In genomic region chr22:23657712-23658111, GRCh38 we compare ENCODE assay signal across 21 cellular contexts. TPM values are rescaled to one million over a fixed set of nuclear protein-coding genes. Genes with fewer than 3 reads are reported as not detected.
A peak's percentile ranks its signal among the peaks of the same experiment; 100 is the strongest.
DNase-seq lines count a peak whose midpoint lies in the region; ATAC-seq and TF ChIP-seq lines count a peak whose summit lies in the region.
"Had no signal": no experiment of that assay in that cellular context is flagged by ENCODE, and none has a peak within 500 bp of the region (broad histone marks: within the 10 kb centered on the region; RNA-seq: fewer than 3 reads in every experiment).

No MANE protein-coding gene starts in this region.

- DNase-seq in activated T-cell treated with anti-CD3 and anti-CD28 coated beads, Interleukin-2, amount 50 U/mL, for 72 hours = no peak
- DNase-seq in activated T-cell treated with anti-CD3 and anti-CD28 coated beads, Interleukin-2, amount 50 U/mL, for 48 hours = no peak
- peak; percentile 14 for DNase-seq in dermis blood vessel endothelial cell
- DNase-seq in nephron progenitor cell = no peak
- no peak for DNase-seq in NCI-H2081 treated with DMSO at 0.1 percent for 48 hours (lab: John Stamatoyannopoulos, UW)
- no peak for DNase-seq in DMS79 treated with DMSO at 0.1 percent for 48 hours (lab: John Stamatoyannopoulos, UW)
- no peak for DNase-seq in GM19238 (ENCODE audit: insufficient read length, low spot score)
- DNase-seq: DMS153, MM.1S, NCI-H2029, NCI-H526 treated with DMSO at 0.1 percent for 48 hours, PC-9, Right ventricle myocardium superior had no signal

- no peak overlapping the region for H3K4me3 Mint-ChIP-seq in activated T-cell treated with anti-CD3 and anti-CD28 coated beads, Interleukin-2, amount 50 U/mL, for 72 hours
- no peak overlapping the region for H3K4me3 Mint-ChIP-seq in nephron progenitor cell
- H3K4me3 Mint-ChIP-seq: B cell, IgD-negative memory B cell had no signal

- no peak for ATAC-seq in activated T-cell treated with anti-CD3 and anti-CD28 coated beads, Interleukin-2, amount 50 U/mL, for 72 hours (replicated peaks in 1 of 2)
- no peak for ATAC-seq in GM19467 (IDR thresholded peaks at IDR 0.05; ENCODE audit: unreplicated experiment)
- ATAC-seq: HCT116 had no signal

- TF ChIP-seq CTCF in nephron progenitor cell (IDR thresholded peaks at IDR 0.05) = no peak

- no peaks in the 10 kb centered on the region for H3K9me3 Mint-ChIP-seq in activated T-cell treated with anti-CD3 and anti-CD28 coated beads, Interleukin-2, amount 50 U/mL, for 72 hours
- peaks cover 13% of the 10 kb centered on the region for H3K9me3 Mint-ChIP-seq in nephron progenitor cell
- H3K9me3 Mint-ChIP-seq: IgD-negative memory B cell had no signal

- peaks cover 6 to 8% of the 10 kb centered on the region in 2 donors for H3K36me3 Mint-ChIP-seq in activated T-cell treated with anti-CD3 and anti-CD28 coated beads, Interleukin-2, amount 50 U/mL, for 72 hours (ENCODE audit: insufficient read depth in 2 of 2)
- peaks cover 56% of the 10 kb centered on the region for H3K36me3 Mint-ChIP-seq in nephron progenitor cell (ENCODE audit: low read depth)

- peak overlapping the region; percentile 73 for H3K27ac Mint-ChIP-seq in activated T-cell treated with anti-CD3 and anti-CD28 coated beads, Interleukin-2, amount 50 U/mL, for 72 hours
- H3K27ac Mint-ChIP-seq in nephron progenitor cell = peak overlapping the region; percentile 95
- H3K27ac Mint-ChIP-seq: B cell, IgD-negative memory B cell had no signal

- H3K27me3 Mint-ChIP-seq in activated T-cell treated with anti-CD3 and anti-CD28 coated beads, Interleukin-2, amount 50 U/mL, for 72 hours (ENCODE audit: low read depth) = no peaks in the 10 kb centered on the region
- no peaks in the 10 kb centered on the region for H3K27me3 Mint-ChIP-seq in nephron progenitor cell (ENCODE audit: low read depth, poor library complexity)
- H3K27me3 Mint-ChIP-seq: B cell, IgD-negative memory B cell had no signal

- H3K4me1 Mint-ChIP-seq in activated T-cell treated with anti-CD3 and anti-CD28 coated beads, Interleukin-2, amount 50 U/mL, for 72 hours (ENCODE audit: low read depth) = no peaks in the 10 kb centered on the region
- peaks cover 17% of the 10 kb centered on the region for H3K4me1 Mint-ChIP-seq in nephron progenitor cell
- H3K4me1 Mint-ChIP-seq: B cell had no signal

RNA-seq across cellular contexts. Expression of gene DRICH1, which starts 25.6 kb away (rescaled TPM):
- under 1 TPM in 1 of 2 donors, not detected in 1; 0.90 TPM for total RNA-seq in activated T-cell treated with anti-CD3 and anti-CD28 coated beads, Interleukin-2, amount 50 U/mL, for 72 hours
- 0.05 and 0.17 TPM in 2 replicates for total RNA-seq in dermis blood vessel endothelial cell
- total RNA-seq: H4, NCI-H460, RPMI7951, SJSA1 had no signal

RNA-seq across cellular contexts. Expression of gene RGL4, which starts 33.1 kb away (rescaled TPM):
- total RNA-seq in activated T-cell treated with anti-CD3 and anti-CD28 coated beads, Interleukin-2, amount 50 U/mL, for 72 hours = 10 to 100 TPM; 22.7 to 22.9 TPM
- not detected in 2 replicates for total RNA-seq in dermis blood vessel endothelial cell
- total RNA-seq: H4, PC-9, Right ventricle myocardium superior, SJSA1 had no signal

Comparison
In these comparisons a context has a peak if more than half of its experiments do, and no peak if none do; other contexts are left out.
1. RNA of gene RGL4, which starts 33.1 kb away (total RNA-seq): 22.7 to 22.9 TPM in activated T-cell treated with anti-CD3 and anti-CD28 coated beads, Interleukin-2, amount 50 U/mL, for 72 hours; not detected in dermis blood vessel endothelial cell; every median in the first group is over 10 times any median in the second.